9 cellular contexts compared by ENCODE assay signal in the genomic region with DNA sequence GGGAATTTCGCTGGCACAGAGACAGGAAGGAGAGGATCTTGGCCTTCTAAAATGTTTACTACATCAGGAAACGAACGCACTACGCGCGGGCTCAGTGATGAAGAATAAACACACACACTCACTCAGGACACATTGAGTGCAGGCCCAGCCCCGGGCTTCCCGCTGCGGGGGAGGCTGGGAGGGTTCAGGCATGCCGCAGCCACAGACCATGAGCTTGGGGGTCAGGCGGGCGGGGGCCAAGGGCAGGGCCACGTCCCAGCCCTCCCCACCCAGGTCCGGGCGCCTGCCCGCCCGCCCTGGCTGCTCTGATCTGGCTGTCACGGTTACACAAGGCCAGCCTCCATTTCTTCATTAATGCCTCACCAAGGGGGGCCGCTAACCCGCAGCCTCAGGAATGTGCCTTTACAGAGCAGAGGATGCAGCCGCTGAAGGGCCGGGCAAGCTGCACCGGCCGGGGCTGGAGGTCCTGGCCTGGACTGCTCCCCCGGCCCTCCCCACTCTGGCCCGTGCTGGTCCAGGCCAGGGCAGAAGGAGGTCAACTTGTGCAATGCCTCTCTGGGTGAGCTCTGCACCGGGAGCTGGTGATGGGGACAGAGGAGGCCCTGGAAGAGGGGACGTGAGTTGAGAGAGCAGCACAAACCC. TPM values are rescaled to one million over a fixed set of nuclear protein-coding genes. Genes with fewer than 3 reads are reported as not detected.
DNase-seq lines count a peak whose midpoint lies in the region; ATAC-seq and TF ChIP-seq lines count a peak whose summit lies in the region.
"Had no signal": no experiment of that assay in that cellular context is flagged by ENCODE, and none has a peak within 500 bp of the region (broad histone marks: within the 10 kb centered on the region; RNA-seq: fewer than 3 reads in every experiment).

No MANE protein-coding gene starts in this region.

- H3K27ac ChIP-seq in HUES6 (ENCODE audit: low read depth, low read length): no peak overlapping the region
- peak overlapping the region; percentile 68 to 87 for H3K27ac ChIP-seq in testis

- peak; percentile 69 for ATAC-seq in left lobe of liver

- no peaks in the 10 kb centered on the region; the same call in 1 of the 2 replicates for H3K9me3 ChIP-seq in HUES6 (ENCODE audit: control insufficient read depth, insufficient read depth, low read depth, low read length)
- H3K9me3 ChIP-seq in testis: no peaks in the 10 kb centered on the region

- H3K9ac ChIP-seq in HUES6 (ENCODE audit: low read length): no peak overlapping the region

- 0 out of 2 replicates have a peak overlapping the region, but pooled peaks have one; percentile 1 for H3K4me3 ChIP-seq in HUES6 (ENCODE audit: low read depth, low read length)
- H3K4me3 ChIP-seq in choroid plexus epithelial cell (ENCODE audit: low read depth, low read length): peak overlapping the region; percentile 14
- H3K4me3 ChIP-seq in testis: no peak overlapping the region

- H3K27me3 ChIP-seq in HUES6 (ENCODE audit: control insufficient read depth, insufficient read depth, low read length) (peaks cover 7% of the 10 kb centered on the region), testis (no peaks in the 10 kb centered on the region)

- DNase-seq in choroid plexus epithelial cell (ENCODE audit: low read depth) (peak; percentile 97), left lobe of liver (ENCODE audit: low spot score) (peak; percentile 79), testis (peak; percentile 81), erythroblast (lab: John Stamatoyannopoulos, UW) (no peak), NCI-H1694 treated with DMSO at 0.1 percent for 48 hours (lab: John Stamatoyannopoulos, UW) (no peak), NCI-H2107 (lab: John Stamatoyannopoulos, UW) (no peak), NCI-H774 (lab: John Stamatoyannopoulos, UW) (no peak)
- DNase-seq: MM.1S had no signal

- 19 to 48% methylated on average over 18 to 26 of the region's 28 CpGs for WGBS in testis, 2 donors

- no peaks in the 10 kb centered on the region for H3K36me3 ChIP-seq in HUES6 (ENCODE audit: control insufficient read depth, insufficient read depth, low read length)
- no peaks in the 10 kb centered on the region for H3K36me3 ChIP-seq in testis (ENCODE audit: low read depth, missing control alignments)

- TF ChIP-seq POLR2A in testis (IDR thresholded peaks at IDR 0.05) (no peak), erythroblast (IDR thresholded peaks at IDR 0.05; ENCODE audit: low read length) (no peak)

- intact Hi-C loops in testis (cut with DNase I; ENCODE audit: low total_unique reads): no loop called here

- TF ChIP-seq CTCF in choroid plexus epithelial cell (conservative IDR thresholded peaks at IDR 0.05; ENCODE audit: low read depth, low read length) (no peak), testis (IDR thresholded peaks at IDR 0.05) (no peak)

- H3K4me1 ChIP-seq in HUES6 (ENCODE audit: control insufficient read depth, insufficient read depth, low read length) (peaks cover 29% of the 10 kb centered on the region), testis (peaks cover 34% of the 10 kb centered on the region)

RNA-seq across cellular contexts. Expression of a gene that starts 41.7 kb away (rescaled TPM):
- total RNA-seq in left lobe of liver (254 TPM), testis (100 to 1,000 TPM in 1 of 2 donors, 10 to 100 TPM in 1; 69.8 to 104 TPM)
- 52.3 TPM for polyA plus RNA-seq in testis (ENCODE audit: insufficient read depth, low read depth, low replicate concordance)

Comparison
In these comparisons a context has a peak if more than half of its experiments do, and no peak if none do; other contexts are left out.
1. H3K4me3 ChIP-seq: peak in HUES6 (single experiment) and choroid plexus epithelial cell (single experiment); none in testis (0 of 2).
2. DNase-seq: peak in choroid plexus epithelial cell (single experiment), left lobe of liver (single experiment) and testis (single experiment); none in erythroblast (0 of 2), NCI-H1694 treated with DMSO at 0.1 percent for 48 hours (single experiment), NCI-H2107 (single experiment) and NCI-H774 (single experiment).